ENCODE assay signal across 12 cellular contexts in genomic region chr19:7257148-7258041, GRCh38. TPM values are rescaled to one million over a fixed set of nuclear protein-coding genes. Genes with fewer than 3 reads are reported as not detected.
DNase-seq lines count a peak whose midpoint lies in the region; ATAC-seq, FAIRE-seq and TF ChIP-seq lines count a peak whose summit lies in the region.
"Had no signal": no experiment of that assay in that cellular context is flagged by ENCODE, and none has a peak within 500 bp of the region (broad histone marks: within the 10 kb centered on the region; RNA-seq: fewer than 3 reads in every experiment).

No MANE protein-coding gene starts in this region.

- peaks cover 1% of the 10 kb centered on the region for H3K36me3 Mint-ChIP-seq in progenitor cell of endocrine pancreas (ENCODE audit: insufficient read depth)

- TF ChIP-seq CTCF in foreskin keratinocyte (conservative IDR thresholded peaks at IDR 0.05) (no peak), progenitor cell of endocrine pancreas (IDR thresholded peaks at IDR 0.05; ENCODE audit: unreplicated experiment) (no peak), kidney (IDR thresholded peaks at IDR 0.05; ENCODE audit: borderline replicate concordance, extremely low read depth, insufficient read depth) (no peak)

- no peak overlapping the region for H3K27ac ChIP-seq in foreskin keratinocyte
- H3K27ac ChIP-seq in kidney (ENCODE audit: low read depth in 2 of 2, low read length in 2 of 2) = peak overlapping the region in 1 of 2 donors; percentile 37

- no peak for FAIRE-seq in kidney (lab: Jason Lieb, UNC)
- FAIRE-seq: GM18507 had no signal

- peak overlapping the region; percentile 95 for H3K27ac Mint-ChIP-seq in progenitor cell of endocrine pancreas

- no peaks in the 10 kb centered on the region for H3K9me3 Mint-ChIP-seq in progenitor cell of endocrine pancreas (ENCODE audit: low read depth)

- H3K9ac ChIP-seq in kidney (ENCODE audit: low read length in 2 of 2) = no peak overlapping the region

- no peaks in the 10 kb centered on the region for H3K27me3 Mint-ChIP-seq in progenitor cell of endocrine pancreas

- no peaks in the 10 kb centered on the region for H3K4me1 ChIP-seq in foreskin keratinocyte
- H3K4me1 ChIP-seq in kidney (ENCODE audit: control insufficient read depth in 1 of 2, insufficient read depth in 1 of 2, low read depth in 1 of 2, low read length in 2 of 2) = peaks cover 10% of the 10 kb centered on the region in 2 donors

- H3K27me3 ChIP-seq in foreskin keratinocyte = no peaks in the 10 kb centered on the region

- no peak overlapping the region for H3K4me3 Mint-ChIP-seq in progenitor cell of endocrine pancreas (ENCODE audit: low read depth)

- H3K4me1 Mint-ChIP-seq in progenitor cell of endocrine pancreas (ENCODE audit: low read depth) = peaks cover 23% of the 10 kb centered on the region

- H3K9me3 ChIP-seq in kidney (ENCODE audit: control insufficient read depth in 1 of 2, low read length in 2 of 2) = no peaks in the 10 kb centered on the region

- DNase-seq in ELF-1 (ENCODE audit: low read depth, low spot score) = peak; percentile 61
- peak; percentile 12 for DNase-seq in SK-N-DZ (ENCODE audit: low spot score)
- DNase-seq in foreskin keratinocyte = peak; percentile 2 to 72
- DNase-seq in progenitor cell of endocrine pancreas (ENCODE audit: low spot score, unreplicated experiment) = peak; percentile 11
- no peak for DNase-seq in activated effector memory CD4-positive, alpha-beta T cell treated with anti-CD3 and anti-CD28 coated beads, Interleukin-2, amount 50 U/mL, for 16 hours
- no peak for DNase-seq in GDM1 (lab: John Stamatoyannopoulos, UW)
- DNase-seq in NCI-H1048 (lab: John Stamatoyannopoulos, UW) = no peak
- DNase-seq in kidney = no peak
- DNase-seq: activated CD4-positive, CD25-positive, alpha-beta regulatory T cell treated with anti-CD3 and anti-CD28 coated beads, Interleukin-2, amount 50 U/mL, for 72 hours; activated gamma-delta T cell treated with Interleukin-2 at 50 U/mL for 16 hours; stimulated activated CD8-positive, alpha-beta memory T cell treated with anti-CD3 and anti-CD28 coated beads, Interleukin-4, amount 100 ng/mL, for 48 hours had no signal

- H3K36me3 ChIP-seq in kidney (ENCODE audit: control insufficient read depth in 1 of 2, insufficient read depth in 2 of 2, low read length in 2 of 2) = no peaks in the 10 kb centered on the region

- peak; percentile 57 for ATAC-seq in foreskin keratinocyte

- H3K4me3 ChIP-seq in kidney (ENCODE audit: low read length in 2 of 2) = no peak overlapping the region

- intact Hi-C loops in kidney (cut with DNase I) = no loop called here

RNA-seq across cellular contexts. Expression of gene INSR, which starts 36.8 kb away (rescaled TPM):
- polyA plus RNA-seq in SK-N-DZ (2014; cell fraction: cytosol; rRNA removed) = 8.4 and 10.8 TPM in 2 replicates
- 13.4 and 20.8 TPM in 2 replicates for polyA plus RNA-seq in SK-N-DZ (2014; cell fraction: nucleus; rRNA removed)
- total RNA-seq in foreskin keratinocyte = 2.8 and 3.7 TPM in 2 replicates
- 0.45 and 0.55 TPM in 2 replicates for polyA plus RNA-seq in foreskin keratinocyte
- 67.5 and 69.2 TPM in 2 replicates for total RNA-seq in progenitor cell of endocrine pancreas
- 50.4 TPM for total RNA-seq in kidney
- polyA plus RNA-seq in kidney (ENCODE audit: insufficient read depth, low read depth, low replicate concordance) = 15.5 TPM

Comparison
In these comparisons a context has a peak if more than half of its experiments do, and no peak if none do; other contexts are left out.
1. DNase-seq: peak in ELF-1 (single experiment), SK-N-DZ (single experiment), foreskin keratinocyte (2 of 2) and progenitor cell of endocrine pancreas (single experiment); none in activated effector memory CD4-positive, alpha-beta T cell treated with anti-CD3 and anti-CD28 coated beads, Interleukin-2, amount 50 U/mL, for 16 hours (single experiment), GDM1 (single experiment), NCI-H1048 (single experiment) and kidney (single experiment).
2. RNA of gene INSR, which starts 36.8 kb away (total RNA-seq): 67.5 to 69.2 TPM in progenitor cell of endocrine pancreas and 50.4 TPM in kidney (single experiment); 2.8 to 3.7 TPM in foreskin keratinocyte; every median in the first group is over 10 times any median in the second.